2 cellular contexts compared by ENCODE assay signal in the genomic region with DNA sequence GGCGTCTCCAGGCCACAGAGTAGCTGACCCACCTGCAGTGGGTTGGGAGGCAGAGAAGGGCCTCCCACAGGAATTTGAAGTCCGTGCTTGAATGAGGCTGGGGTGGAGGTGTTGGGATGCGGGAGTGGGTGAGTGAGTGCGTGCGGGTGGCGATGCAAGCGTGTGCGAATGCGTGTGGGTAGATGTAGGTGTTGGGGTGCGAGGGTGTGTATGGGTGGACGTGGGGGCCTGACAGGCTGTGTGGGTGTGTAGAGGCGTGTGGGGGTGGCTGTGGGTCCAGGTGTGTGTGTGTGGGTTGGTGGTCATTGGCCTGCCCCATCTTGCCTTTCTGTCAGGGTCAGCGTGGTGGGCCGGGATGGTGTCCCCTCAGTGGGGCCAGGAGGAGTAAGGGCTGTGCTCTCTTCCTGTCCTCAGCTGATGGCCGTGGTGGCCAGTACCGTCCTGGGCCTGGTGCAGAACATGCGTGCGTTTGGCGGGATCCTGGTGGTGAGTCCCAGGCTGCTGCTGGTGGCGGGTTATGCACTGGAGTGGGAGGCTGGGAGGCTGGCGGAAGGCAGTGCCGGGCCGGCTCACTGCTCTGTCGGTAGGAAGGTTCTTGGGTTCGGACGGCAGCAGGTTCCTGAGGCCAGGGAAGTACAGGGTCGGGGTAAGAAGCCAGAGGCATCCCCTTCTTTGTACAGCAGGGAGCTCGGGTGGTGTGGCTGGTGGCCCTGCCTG.
TF ChIP-seq lines count a peak whose summit lies in the region.

No MANE protein-coding gene starts in this region.

TF ChIP-seq in HEK293, 187 proteins besides CTCF, POLR2A, EP300 and RAD21 (continued from another document):
- TF ChIP-seq EGR2 (tag by site-specific recombination; IDR thresholded peaks at IDR 0.05; ENCODE audit: low read depth) (peak; percentile 99), ZFHX2 (tag by site-specific recombination; conservative IDR thresholded peaks at IDR 0.05) (peak; percentile 99), ZNF37A (tag by site-specific recombination; IDR thresholded peaks at IDR 0.05) (no peak), ZNF202 (tag by site-specific recombination; IDR thresholded peaks at IDR 0.05; ENCODE audit: borderline replicate concordance) (no peak)

TF ChIP-seq in GM12878, 131 proteins besides CTCF, POLR2A, EP300 and RAD21:
- TF ChIP-seq, protein P1, sequence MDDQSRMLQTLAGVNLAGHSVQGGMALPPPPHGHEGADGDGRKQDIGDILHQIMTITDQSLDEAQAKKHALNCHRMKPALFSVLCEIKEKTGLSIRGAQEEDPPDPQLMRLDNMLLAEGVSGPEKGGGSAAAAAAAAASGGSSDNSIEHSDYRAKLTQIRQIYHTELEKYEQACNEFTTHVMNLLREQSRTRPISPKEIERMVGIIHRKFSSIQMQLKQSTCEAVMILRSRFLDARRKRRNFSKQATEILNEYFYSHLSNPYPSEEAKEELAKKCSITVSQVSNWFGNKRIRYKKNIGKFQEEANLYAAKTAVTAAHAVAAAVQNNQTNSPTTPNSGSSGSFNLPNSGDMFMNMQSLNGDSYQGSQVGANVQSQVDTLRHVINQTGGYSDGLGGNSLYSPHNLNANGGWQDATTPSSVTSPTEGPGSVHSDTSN (IDR thresholded peaks at IDR 0.05; ENCODE audit: insufficient replicate concordance, low read depth, low read length) = peak; percentile 59
- TF ChIP-seq, protein P2, sequence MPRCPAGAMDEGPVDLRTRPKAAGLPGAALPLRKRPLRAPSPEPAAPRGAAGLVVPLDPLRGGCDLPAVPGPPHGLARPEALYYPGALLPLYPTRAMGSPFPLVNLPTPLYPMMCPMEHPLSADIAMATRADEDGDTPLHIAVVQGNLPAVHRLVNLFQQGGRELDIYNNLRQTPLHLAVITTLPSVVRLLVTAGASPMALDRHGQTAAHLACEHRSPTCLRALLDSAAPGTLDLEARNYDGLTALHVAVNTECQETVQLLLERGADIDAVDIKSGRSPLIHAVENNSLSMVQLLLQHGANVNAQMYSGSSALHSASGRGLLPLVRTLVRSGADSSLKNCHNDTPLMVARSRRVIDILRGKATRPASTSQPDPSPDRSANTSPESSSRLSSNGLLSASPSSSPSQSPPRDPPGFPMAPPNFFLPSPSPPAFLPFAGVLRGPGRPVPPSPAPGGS (IDR thresholded peaks at IDR 0.05; ENCODE audit: borderline replicate concordance, insufficient read depth, low read depth, low read length, poor library complexity, severe bottlenecking) = peak; percentile 88
- TF ChIP-seq ATF7 (IDR thresholded peaks at IDR 0.05; ENCODE audit: low read depth) = no peak
- no peak for TF ChIP-seq MYB (IDR thresholded peaks at IDR 0.05; ENCODE audit: borderline replicate concordance, low read depth, low read length)
